Comparison of ENCODE assay signal across 18 cellular contexts in the genomic region with DNA sequence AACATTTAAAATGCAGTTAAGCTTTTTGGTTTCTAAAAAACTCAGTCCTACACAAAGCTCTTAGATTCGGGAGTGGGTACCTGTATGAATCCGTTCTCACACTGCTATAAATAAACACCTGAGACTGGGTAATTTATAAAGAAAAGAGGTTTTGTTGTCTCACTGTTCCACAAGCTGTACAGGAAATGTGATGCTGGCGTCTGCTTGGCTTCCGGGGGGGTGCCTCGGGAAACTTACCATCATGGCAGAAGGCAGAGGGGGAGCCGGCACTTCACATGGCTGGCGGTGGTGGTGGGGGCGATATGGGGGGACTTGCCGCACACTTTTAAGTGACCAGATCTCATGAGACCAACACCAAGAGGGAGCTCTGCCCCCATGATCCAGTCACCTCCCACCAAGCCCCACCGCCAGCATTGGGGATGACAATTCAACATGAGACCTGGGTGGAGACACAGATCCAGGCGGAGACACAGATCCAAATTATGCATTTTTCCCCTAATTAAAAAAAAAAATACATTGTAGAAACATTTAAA.
"Had no signal": no experiment of that assay in that cellular context is flagged by ENCODE, and none has a peak within 500 bp of the region (broad histone marks: within the 10 kb centered on the region; RNA-seq: fewer than 3 reads in every experiment).

No MANE protein-coding gene starts in this region.

- DNase-seq: activated CD4-positive, alpha-beta T cell treated with anti-CD3 and anti-CD28 coated beads, Interleukin-2, amount 50 U/mL, for 48 hours; activated naive CD4-positive, alpha-beta T cell; activated naive CD8-positive, alpha-beta T cell treated with anti-CD3 and anti-CD28 coated beads for 36 hours; amniotic stem cell; cortex of kidney; effector CD4-positive, alpha-beta T cell; heart right ventricle; islet precursor cell; lower lobe of right lung; naive B cell; stimulated activated CD4-positive, alpha-beta T cell treated with anti-CD3 and anti-CD28 coated beads, Interleukin-4, amount 100 ng/mL, for 1 hour; T1000; testis; trophoblast cell; uterus had no signal

- H3K4me3 Mint-ChIP-seq: activated naive CD8-positive, alpha-beta T cell treated with anti-CD3 and anti-CD28 coated beads for 36 hours; naive B cell; WTC11 had no signal

- H3K4me3 ChIP-seq: breast epithelium, heart right ventricle, lower lobe of right lung, testis, uterus had no signal

- H3K27me3 ChIP-seq: breast epithelium, heart right ventricle, testis, uterus had no signal

- H3K9me3 Mint-ChIP-seq: activated naive CD8-positive, alpha-beta T cell treated with anti-CD3 and anti-CD28 coated beads for 36 hours; WTC11 had no signal

- FAIRE-seq: endometrium had no signal

- H3K9me3 ChIP-seq: breast epithelium, heart right ventricle, lower lobe of right lung, testis, uterus had no signal

- ATAC-seq: heart right ventricle, lower lobe of right lung had no signal

- H3K27ac Mint-ChIP-seq: activated naive CD8-positive, alpha-beta T cell treated with anti-CD3 and anti-CD28 coated beads for 36 hours; naive B cell; WTC11 had no signal

- H3K4me1 ChIP-seq: breast epithelium, lower lobe of right lung, testis, uterus had no signal

- H3K27ac ChIP-seq: breast epithelium, heart right ventricle, lower lobe of right lung, testis, uterus had no signal

- H3K4me1 Mint-ChIP-seq: activated naive CD8-positive, alpha-beta T cell treated with anti-CD3 and anti-CD28 coated beads for 36 hours; naive B cell had no signal

- H3K36me3 ChIP-seq: breast epithelium, heart right ventricle, lower lobe of right lung, uterus had no signal

- H3K36me3 Mint-ChIP-seq: activated naive CD8-positive, alpha-beta T cell treated with anti-CD3 and anti-CD28 coated beads for 36 hours; naive B cell had no signal
